In the genomic region with DNA sequence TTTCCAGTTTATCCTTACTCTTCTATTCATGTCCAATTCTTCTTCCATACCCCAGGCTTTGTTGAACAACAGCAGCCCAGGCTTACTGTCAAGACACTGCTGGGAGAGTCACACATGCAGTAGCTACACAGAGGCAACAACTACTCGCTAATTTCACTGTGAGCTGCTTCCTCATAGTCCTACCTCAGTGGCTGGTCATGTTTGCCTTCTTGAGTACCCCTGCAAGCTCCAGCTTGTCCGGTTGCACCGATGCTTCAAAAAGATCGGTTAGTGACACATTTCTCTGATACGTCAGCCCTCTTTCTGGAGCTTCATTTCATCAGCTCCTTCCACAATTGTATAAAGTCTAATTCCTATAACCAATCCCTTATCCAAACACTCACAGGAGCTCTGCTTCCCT, we compare ENCODE assay signal across 14 cellular contexts.
DNase-seq lines count a peak whose midpoint lies in the region; ATAC-seq and TF ChIP-seq lines count a peak whose summit lies in the region.
"Had no signal": no experiment of that assay in that cellular context is flagged by ENCODE, and none has a peak within 500 bp of the region (broad histone marks: within the 10 kb centered on the region; RNA-seq: fewer than 3 reads in every experiment).

No MANE protein-coding gene starts in this region.

- H3K9me3 ChIP-seq in Loucy (ENCODE audit: insufficient read depth, low read depth, low read length), result no peaks in the 10 kb centered on the region

- H3K9ac ChIP-seq in Loucy (ENCODE audit: low read depth, low read length, poor library complexity, severe bottlenecking), result no peak overlapping the region
- H3K9ac ChIP-seq: GM23248 had no signal

- peak; percentile 65 for ATAC-seq in esophagus mucosa
- ATAC-seq: Panc1 had no signal

- H3K4me3 ChIP-seq in Loucy (ENCODE audit: low read length, poor library complexity, severe bottlenecking), result no peak overlapping the region
- H3K4me3 ChIP-seq: GM23248 had no signal

- H3K36me3 ChIP-seq in Loucy (ENCODE audit: insufficient read depth, low read length), result no peaks in the 10 kb centered on the region

- no peaks in the 10 kb centered on the region for H3K9me2 ChIP-seq in Loucy (replicated peaks; ENCODE audit: low read depth, low read length)

- no peaks in the 10 kb centered on the region for H3K79me2 ChIP-seq in Loucy (ENCODE audit: insufficient read depth, low read length)

- H3K4me1 ChIP-seq in Loucy (ENCODE audit: insufficient read depth, low read length, poor library complexity, severe bottlenecking), result peaks cover 81% of the 10 kb centered on the region

- peak overlapping the region; percentile 0 for H3K4me2 ChIP-seq in Loucy (ENCODE audit: low read depth, low read length, poor library complexity, severe bottlenecking)

- H3K27me3 ChIP-seq in Loucy (ENCODE audit: insufficient read depth, low read length, poor library complexity, severe bottlenecking), result no peaks in the 10 kb centered on the region

- H3F3A ChIP-seq in Loucy (ENCODE audit: low read depth), result peaks cover 13% of the 10 kb centered on the region

- intact Hi-C loops in cardiac septum (cut with DNase I), result no loop called here

- H2AFZ ChIP-seq in Loucy (ENCODE audit: low read length), result no peak overlapping the region
- H2AFZ ChIP-seq: GM23248 had no signal

- TF ChIP-seq CTCF in Loucy (conservative IDR thresholded peaks at IDR 0.05; ENCODE audit: low read length), result no peak
- no peak for TF ChIP-seq CTCF in GM13976 (IDR thresholded peaks at IDR 0.05; ENCODE audit: borderline replicate concordance, control extremely low read depth, extremely low read depth, insufficient read depth, missing control alignments)

- DNase-seq in DMS153 treated with DMSO at 0.1 percent for 48 hours (lab: John Stamatoyannopoulos, UW; ENCODE audit: unreplicated experiment) (peak; percentile 32), NCI-H526 treated with DMSO at 0.1 percent for 48 hours (lab: John Stamatoyannopoulos, UW) (peak; percentile 64), cardiac septum (ENCODE audit: low spot score) (no peak), anterior cingulate cortex (lab: John Stamatoyannopoulos, UW) (no peak), GM13976 (ENCODE audit: low spot score) (no peak)
- DNase-seq: Calu3; CD4-positive, CD25-positive, alpha-beta regulatory T cell; GF-D8; GM23248; NCI-H1930; NCI-H774 had no signal

- in situ Hi-C loops in GM13976 (cut with MboI; ENCODE audit: low sequenced_read_pairs, unreplicated experiment), result no loop called here

- no peaks in the 10 kb centered on the region for H4K20me1 ChIP-seq in Loucy (ENCODE audit: insufficient read depth, low read length, poor library complexity, severe bottlenecking)

Comparison
In these comparisons a context has a peak if more than half of its experiments do, and no peak if none do; other contexts are left out.
1. DNase-seq: peak in DMS153 treated with DMSO at 0.1 percent for 48 hours (single experiment) and NCI-H526 treated with DMSO at 0.1 percent for 48 hours (single experiment); none in cardiac septum (single experiment), anterior cingulate cortex (0 of 58) and GM13976 (single experiment).